In genomic region chr13:95480131-95480545, GRCh38 we compare ENCODE assay signal across 9 cellular contexts.
DNase-seq lines count a peak whose midpoint lies in the region; ATAC-seq and TF ChIP-seq lines count a peak whose summit lies in the region.
"Had no signal": no experiment of that assay in that cellular context is flagged by ENCODE, and none has a peak within 500 bp of the region (broad histone marks: within the 10 kb centered on the region; RNA-seq: fewer than 3 reads in every experiment).

No MANE protein-coding gene starts in this region.

- no peak overlapping the region for H3K18ac ChIP-seq in trophoblast cell (ENCODE audit: low read length)

- H2BK5ac ChIP-seq in trophoblast cell (ENCODE audit: low read depth, low read length, poor library complexity) = no peak overlapping the region

- no peak overlapping the region for H2BK120ac ChIP-seq in trophoblast cell (ENCODE audit: insufficient read depth, low read length, poor library complexity)

- peaks cover 6% of the 10 kb centered on the region for H3K4me1 ChIP-seq in left ventricle myocardium inferior
- no peaks in the 10 kb centered on the region for H3K4me1 ChIP-seq in smooth muscle cell (ENCODE audit: low read depth)
- no peaks in the 10 kb centered on the region for H3K4me1 ChIP-seq in trophoblast cell (ENCODE audit: control insufficient read depth in 1 of 2, insufficient read depth in 2 of 2, low read length in 2 of 2)

- intact Hi-C loops in left ventricle myocardium inferior (cut with micrococcal nuclease) = no loop called here

- no peak overlapping the region for H3K14ac ChIP-seq in trophoblast cell (ENCODE audit: low read length)

- no peak overlapping the region for H2AFZ ChIP-seq in smooth muscle cell (ENCODE audit: low read depth)
- H2AFZ ChIP-seq in trophoblast cell (ENCODE audit: insufficient read depth, low read length, poor library complexity) = no peak overlapping the region

- no peaks in the 10 kb centered on the region for H3F3A ChIP-seq in smooth muscle cell (ENCODE audit: low read depth)

- no peak overlapping the region for H3K4ac ChIP-seq in trophoblast cell (ENCODE audit: low read depth, low read length)

- WGBS in smooth muscle cell (ENCODE audit: low lambda C conversion rate) = 86% methylated on average over 7 of the region's 7 CpGs
- no CpG with 5 or more reads among the region's 7 CpGs for WGBS in trophoblast cell (ENCODE audit: extremely low coverage, insufficient coverage, insufficient read length)

- H3K4me2 ChIP-seq in smooth muscle cell (no peak overlapping the region), trophoblast cell (ENCODE audit: low read length) (no peak overlapping the region)

- H3K79me1 ChIP-seq in trophoblast cell (ENCODE audit: low read length) = no peaks in the 10 kb centered on the region

- H3K9me3 ChIP-seq in left ventricle myocardium inferior (replicated peaks) (peaks cover 6% of the 10 kb centered on the region), smooth muscle cell (replicated peaks; ENCODE audit: low read depth) (no peaks in the 10 kb centered on the region), trophoblast cell (ENCODE audit: insufficient read depth, low read depth, low read length) (no peaks in the 10 kb centered on the region)

- H4K20me1 ChIP-seq in smooth muscle cell (ENCODE audit: low read depth) = no peaks in the 10 kb centered on the region

- H2AK5ac ChIP-seq in trophoblast cell (ENCODE audit: low read length) = no peak overlapping the region

- H3K23ac ChIP-seq in trophoblast cell (ENCODE audit: low read length) = no peak overlapping the region

- peak; percentile 28 for ATAC-seq in GM18499 (IDR thresholded peaks at IDR 0.05; ENCODE audit: insufficient read depth, unreplicated experiment)
- peak; percentile 67 for ATAC-seq in GM21381 (IDR thresholded peaks at IDR 0.05; ENCODE audit: unreplicated experiment)
- peak; percentile 35 for ATAC-seq in HG03521 (IDR thresholded peaks at IDR 0.05; ENCODE audit: unreplicated experiment)
- ATAC-seq in HG03439 (IDR thresholded peaks at IDR 0.05; ENCODE audit: unreplicated experiment) = no peak

- no peak overlapping the region for H4K8ac ChIP-seq in trophoblast cell (ENCODE audit: low read depth, low read length)

- H4K91ac ChIP-seq in trophoblast cell (ENCODE audit: low read depth, low read length) = no peak overlapping the region

- no peak overlapping the region for H3K27ac ChIP-seq in left ventricle myocardium inferior (replicated peaks)
- no peak overlapping the region for H3K27ac ChIP-seq in smooth muscle cell (ENCODE audit: low read depth)
- H3K27ac ChIP-seq in trophoblast cell (ENCODE audit: low read depth, low read length) = no peak overlapping the region
- H3K27ac ChIP-seq: skin epidermis had no signal

- DNase-seq in left ventricle myocardium inferior = peak; percentile 20
- DNase-seq in middle frontal gyrus (ENCODE audit: extremely low spot score, low spot score) = no peak
- DNase-seq in smooth muscle cell (lab: John Stamatoyannopoulos, UW; ENCODE audit: unreplicated experiment) = no peak
- DNase-seq in trophoblast cell = no peak

- H3K27me3 ChIP-seq in left ventricle myocardium inferior (ENCODE audit: low read depth) (peaks cover 11% of the 10 kb centered on the region), smooth muscle cell (ENCODE audit: low read depth) (peaks cover 17% of the 10 kb centered on the region), trophoblast cell (ENCODE audit: insufficient read depth, low read length) (no peaks in the 10 kb centered on the region)

- H3K36me3 ChIP-seq in left ventricle myocardium inferior = no peaks in the 10 kb centered on the region
- no peaks in the 10 kb centered on the region for H3K36me3 ChIP-seq in smooth muscle cell (ENCODE audit: low read depth)
- no peaks in the 10 kb centered on the region for H3K36me3 ChIP-seq in trophoblast cell (ENCODE audit: control insufficient read depth in 1 of 2, insufficient read depth in 2 of 2, low read length in 2 of 2)

- H3K9ac ChIP-seq in smooth muscle cell (ENCODE audit: low read depth) (no peak overlapping the region), trophoblast cell (ENCODE audit: low read length) (no peak overlapping the region)

- TF ChIP-seq CTCF in left ventricle myocardium inferior (IDR thresholded peaks at IDR 0.05; ENCODE audit: borderline replicate concordance) = no peak
- TF ChIP-seq CTCF in smooth muscle cell (IDR thresholded peaks at IDR 0.05; ENCODE audit: borderline replicate concordance, insufficient read depth, poor library complexity, severe bottlenecking) = no peak

- no peak overlapping the region for H2BK12ac ChIP-seq in trophoblast cell (ENCODE audit: low read length)

- H3K79me2 ChIP-seq in smooth muscle cell (ENCODE audit: low read depth) (no peaks in the 10 kb centered on the region), trophoblast cell (ENCODE audit: control insufficient read depth, insufficient read depth, low read length, poor library complexity) (no peaks in the 10 kb centered on the region)

- H3K4me3 ChIP-seq in left ventricle myocardium inferior (no peak overlapping the region), smooth muscle cell (no peak overlapping the region), trophoblast cell (ENCODE audit: low read depth, low read length) (no peak overlapping the region)
- H3K4me3 ChIP-seq: skin epidermis had no signal

- H4K12ac ChIP-seq in trophoblast cell (ENCODE audit: low read depth, low read length) = no peak overlapping the region
